Comparison of ENCODE assay signal across 8 cellular contexts in genomic region chr17:80035937-80036714, GRCh38.
DNase-seq lines count a peak whose midpoint lies in the region; ATAC-seq and TF ChIP-seq lines count a peak whose summit lies in the region.

TSS of gene CCDC40 (plus strand) at chr17:80036642. CDS start at chr17:80036663, 21 bp downstream.

- no peak for ATAC-seq in HG03469 (IDR thresholded peaks at IDR 0.05; ENCODE audit: unreplicated experiment)

- TF ChIP-seq CTCF in GM10266 (IDR thresholded peaks at IDR 0.05; ENCODE audit: control insufficient read depth, insufficient read depth, low read depth, missing control alignments) (no peak), epithelial cell of esophagus (IDR thresholded peaks at IDR 0.05; ENCODE audit: insufficient read depth, low read depth, low read length, missing control alignments) (no peak)

- DNase-seq in GM10266 (ENCODE audit: extremely low spot score) (peak; percentile 80), HS-27A (ENCODE audit: low read depth) (peak; percentile 22), NOMO-1 treated with DMSO at 0.1 percent for 48 hours (lab: John Stamatoyannopoulos, UW; ENCODE audit: unreplicated experiment) (peak; percentile 54), activated T-cell treated with anti-CD3 and anti-CD28 coated beads for 1 hour (ENCODE audit: low read depth) (peak; percentile 67), epithelial cell of esophagus (ENCODE audit: low read depth) (peak; percentile 77), middle frontal gyrus (ENCODE audit: extremely low spot score, low spot score) (peak; percentile 64)
- peak; percentile 55 to 66 for DNase-seq in stimulated activated CD8-positive, alpha-beta memory T cell treated with anti-CD3 and anti-CD28 coated beads, Interleukin-2, amount 100 ng/mL, for 1 hour (ENCODE audit: low read depth in 2 of 2)

- H3K4me3 ChIP-seq in epithelial cell of esophagus (ENCODE audit: low read length) = peak within 1 kb of the TSS; percentile 66

Comparison
In these comparisons a context has a peak if more than half of its experiments do, and no peak if none do; other contexts are left out.
1. DNase-seq: peak in every context shown above with its lines; median percentile 80 in GM10266; 77 in epithelial cell of esophagus; 67 in activated T-cell treated with anti-CD3 and anti-CD28 coated beads for 1 hour; 64 in middle frontal gyrus; 60 in stimulated activated CD8-positive, alpha-beta memory T cell treated with anti-CD3 and anti-CD28 coated beads, Interleukin-2, amount 100 ng/mL, for 1 hour; 54 in NOMO-1 treated with DMSO at 0.1 percent for 48 hours; 22 in HS-27A.